19 cellular contexts compared by ENCODE assay signal in the genomic region with DNA sequence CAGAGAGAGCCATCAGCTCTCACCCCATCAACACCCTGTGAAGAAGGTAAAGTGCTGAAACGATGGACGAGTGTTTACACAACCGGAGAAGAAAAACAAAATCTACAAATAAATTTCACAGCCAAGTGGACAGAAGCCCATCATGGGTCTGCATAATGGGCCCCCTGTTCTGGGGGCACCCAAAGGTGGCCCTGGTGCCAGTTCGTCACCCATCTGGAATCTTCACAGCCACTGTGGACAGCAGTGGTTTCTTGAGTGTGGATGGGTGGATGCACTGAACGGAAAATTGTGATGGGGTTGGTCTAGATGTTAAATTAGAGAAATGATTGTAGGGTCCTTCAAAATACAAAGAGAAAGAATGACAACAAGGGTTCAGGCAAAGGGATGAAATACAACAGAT. TPM values are rescaled to one million over a fixed set of nuclear protein-coding genes. Genes with fewer than 3 reads are reported as not detected.
A peak's percentile ranks its signal among the peaks of the same experiment; 100 is the strongest.
DNase-seq lines count a peak whose midpoint lies in the region; ATAC-seq and TF ChIP-seq lines count a peak whose summit lies in the region.
"Had no signal": no experiment of that assay in that cellular context is flagged by ENCODE, and none has a peak within 500 bp of the region (broad histone marks: within the 10 kb centered on the region; RNA-seq: fewer than 3 reads in every experiment).

No MANE protein-coding gene starts in this region.

- DNase-seq in GM23248 (no peak), adipocyte (ENCODE audit: low read depth) (no peak), hepatocyte (ENCODE audit: low spot score) (no peak), osteoblast (ENCODE audit: insufficient read length, low spot score, missing footprints) (no peak), NCI-H1694 treated with DMSO at 0.1 percent for 48 hours (lab: John Stamatoyannopoulos, UW) (no peak), breast epithelium (ENCODE audit: low spot score in 2 of 2) (no peak), kidney tubule cell (ENCODE audit: low spot score) (no peak)
- DNase-seq: BE2C, DMS79, KG1, NCI-H1092, NCI-H1436, NCI-H1930, NCI-H226, NCI-H524, NCI-H82 had no signal

- no peaks in the 10 kb centered on the region for H3K9me2 ChIP-seq in GM23248 (ENCODE audit: insufficient read depth)
- H3K9me2 ChIP-seq in hepatocyte (replicated peaks; ENCODE audit: insufficient read depth), result no peaks in the 10 kb centered on the region

- H3F3A ChIP-seq in GM23248 (ENCODE audit: insufficient read depth), result no peaks in the 10 kb centered on the region

- TF ChIP-seq POLR2A in breast epithelium (IDR thresholded peaks at IDR 0.05), result no peak

- H3K36me3 ChIP-seq in GM23248 (ENCODE audit: low read depth), result no peaks in the 10 kb centered on the region
- H3K36me3 ChIP-seq in adipocyte (ENCODE audit: control insufficient read depth, insufficient read depth, low read length, severe bottlenecking), result peaks cover 12% of the 10 kb centered on the region
- no peaks in the 10 kb centered on the region for H3K36me3 ChIP-seq in hepatocyte (replicated peaks; ENCODE audit: insufficient read depth, low read depth)
- H3K36me3 ChIP-seq in osteoblast (ENCODE audit: insufficient read depth, low read length), result no peaks in the 10 kb centered on the region
- H3K36me3 ChIP-seq in breast epithelium, result no peaks in the 10 kb centered on the region

- H3K27me3 ChIP-seq in GM23248 (replicated peaks; ENCODE audit: insufficient read depth) (no peaks in the 10 kb centered on the region), adipocyte (replicated peaks; ENCODE audit: control insufficient read depth, insufficient read depth, low read length) (peaks cover 5% of the 10 kb centered on the region), hepatocyte (no peaks in the 10 kb centered on the region), osteoblast (ENCODE audit: insufficient read depth, low read length) (peaks cover 7% of the 10 kb centered on the region), breast epithelium (no peaks in the 10 kb centered on the region)
- H3K27me3 ChIP-seq: BE2C had no signal

- H3K9me3 ChIP-seq in GM23248 (ENCODE audit: low read depth) (no peaks in the 10 kb centered on the region), adipocyte (ENCODE audit: control insufficient read depth, low read length) (no peaks in the 10 kb centered on the region), hepatocyte (ENCODE audit: low read depth) (no peaks in the 10 kb centered on the region), osteoblast (ENCODE audit: low read depth, low read length) (peaks cover 2% of the 10 kb centered on the region), breast epithelium (no peaks in the 10 kb centered on the region)
- H3K9me3 ChIP-seq: BE2C, SJSA1 had no signal

- H3K4me2 ChIP-seq in GM23248 (ENCODE audit: unreplicated experiment) (peak overlapping the region; percentile 76), hepatocyte (peak overlapping the region; percentile 65), osteoblast (ENCODE audit: insufficient read depth, low read length) (peak overlapping the region; percentile 68)
- H3K4me2 ChIP-seq: A549 had no signal

- TF ChIP-seq CTCF in hepatocyte (IDR thresholded peaks at IDR 0.05; ENCODE audit: poor library complexity), result no peak
- TF ChIP-seq CTCF in osteoblast (IDR thresholded peaks at IDR 0.05; ENCODE audit: extremely low read depth, low read depth, low read length), result no peak
- TF ChIP-seq CTCF in breast epithelium (IDR thresholded peaks at IDR 0.05), result no peak

- intact Hi-C loops in breast epithelium (cut with DNase I; ENCODE audit: low total_unique reads), result no loop called here

- H4K20me1 ChIP-seq in GM23248 (ENCODE audit: insufficient read depth) (no peaks in the 10 kb centered on the region), hepatocyte (ENCODE audit: insufficient read depth, poor library complexity, severe bottlenecking) (no peaks in the 10 kb centered on the region), osteoblast (ENCODE audit: insufficient read depth, low read length) (no peaks in the 10 kb centered on the region)

- peaks cover 10% of the 10 kb centered on the region for H3K4me1 ChIP-seq in GM23248 (ENCODE audit: insufficient read depth)
- peaks cover 11% of the 10 kb centered on the region for H3K4me1 ChIP-seq in adipocyte (ENCODE audit: control insufficient read depth, insufficient read depth, low read length)
- no peaks in the 10 kb centered on the region for H3K4me1 ChIP-seq in hepatocyte (ENCODE audit: insufficient read depth)
- H3K4me1 ChIP-seq in osteoblast (ENCODE audit: insufficient read depth, low read length), result peaks cover 11% of the 10 kb centered on the region
- no peaks in the 10 kb centered on the region for H3K4me1 ChIP-seq in breast epithelium
- H3K4me1 ChIP-seq: A549, BE2C had no signal

- no peaks in the 10 kb centered on the region for H3K79me2 ChIP-seq in GM23248 (ENCODE audit: insufficient read depth)
- H3K79me2 ChIP-seq in hepatocyte, result no peaks in the 10 kb centered on the region
- no peaks in the 10 kb centered on the region for H3K79me2 ChIP-seq in osteoblast (ENCODE audit: insufficient read depth, low read length)

- in situ Hi-C loops in GM23248 (cut with MboI), result no loop called here

- WGBS in GM23248 (ENCODE audit: low coverage in 1 of 2, low lambda C conversion rate in 2 of 2, missing lambda C conversion rate in 2 of 2), 2 experiments, result 88% methylated on average over 5 of the region's 5 CpGs
- WGBS in hepatocyte (ENCODE audit: low lambda C conversion rate, missing lambda C conversion rate), result 91% methylated on average over 5 of the region's 5 CpGs

- H2AFZ ChIP-seq in GM23248 (peak overlapping the region; percentile 79; the same call in 1 of the 2 replicates), hepatocyte (no peak overlapping the region), osteoblast (ENCODE audit: low read length) (no peak overlapping the region)

- H3K9ac ChIP-seq in GM23248 (peak overlapping the region; percentile 56), adipocyte (ENCODE audit: low read length) (peak overlapping the region; percentile 3)

- H3K4me3 ChIP-seq in GM23248 (peak overlapping the region; percentile 63), adipocyte (ENCODE audit: low read length) (peak overlapping the region; percentile 61), hepatocyte (no peak overlapping the region), osteoblast (ENCODE audit: insufficient read depth, low read length) (no peak overlapping the region), breast epithelium (no peak overlapping the region)
- H3K4me3 ChIP-seq: A549, SJSA1 had no signal

- ATAC-seq in HG03457 (IDR thresholded peaks at IDR 0.05; ENCODE audit: unreplicated experiment), result no peak
- ATAC-seq: A549 had no signal

- H3K27ac ChIP-seq in GM23248, result no peak overlapping the region
- no peak overlapping the region for H3K27ac ChIP-seq in hepatocyte
- H3K27ac ChIP-seq in osteoblast (ENCODE audit: low read depth, low read length), result no peak overlapping the region
- H3K27ac ChIP-seq in breast epithelium, result no peak overlapping the region
- H3K27ac ChIP-seq: A549, SJSA1 had no signal

RNA-seq across cellular contexts. Expression of a gene that starts 38.8 kb away (rescaled TPM):
- 10.1 and 12.8 TPM in 2 replicates for total RNA-seq in GM23248 (2014; rRNA removed; shearing (Covaris generic))
- polyA plus RNA-seq in GM23248 (2016; fragmentation: Nextera tagmentation; extraction: Ambion mirVana) (5.1 and 5.6 TPM in 2 replicates), hepatocyte (7.8 and 11.1 TPM in 2 replicates)
- total RNA-seq in hepatocyte (6.7 and 9.2 TPM in 2 replicates), osteoblast (11.2 and 11.5 TPM in 2 replicates), breast epithelium (10 to 100 TPM; 13.0 to 32.8 (median 19.0) TPM)

RNA-seq across cellular contexts. Expression of a gene that starts 41.2 kb away (rescaled TPM):
- total RNA-seq in GM23248 (2014; rRNA removed; shearing (Covaris generic)), result 1.5 and 3.2 TPM in 2 replicates
- polyA plus RNA-seq in GM23248 (2016; fragmentation: Nextera tagmentation; extraction: Ambion mirVana) (4.9 and 5.8 TPM in 2 replicates), hepatocyte (6.3 and 6.8 TPM in 2 replicates)
- total RNA-seq in hepatocyte (4.6 and 4.8 TPM in 2 replicates), osteoblast (3.2 and 4.7 TPM in 2 replicates), breast epithelium (1 to 10 TPM; 5.9 to 8.8 (median 6.9) TPM)

RNA-seq across cellular contexts. Expression of a gene that starts 49.3 kb away (rescaled TPM):
- 20.2 and 23.0 TPM in 2 replicates for total RNA-seq in GM23248 (2014; rRNA removed; shearing (Covaris generic))
- polyA plus RNA-seq in GM23248 (2016; fragmentation: Nextera tagmentation; extraction: Ambion mirVana) (11.1 and 11.2 TPM in 2 replicates), hepatocyte (57.2 and 58.1 TPM in 2 replicates)
- total RNA-seq in hepatocyte (36.9 and 46.3 TPM in 2 replicates), osteoblast (13.0 and 14.7 TPM in 2 replicates), breast epithelium (10 to 100 TPM; 22.4 to 57.9 (median 42.3) TPM)

Comparison
In these comparisons a context has a peak if more than half of its experiments do, and no peak if none do; other contexts are left out.
1. H3K4me3 ChIP-seq: peak in GM23248 (single experiment) and adipocyte (single experiment); none in hepatocyte (single experiment), osteoblast (single experiment) and breast epithelium (0 of 3).
2. Peak in every context shown above with its lines, with median percentiles within 50 percentile points of each other: H3K4me2 ChIP-seq.